9 cellular contexts compared by ENCODE assay signal in genomic region chr21:26965567-26966359, GRCh38. TPM values are rescaled to one million over a fixed set of nuclear protein-coding genes. Genes with fewer than 3 reads are reported as not detected.
DNase-seq lines count a peak whose midpoint lies in the region; ATAC-seq, FAIRE-seq and TF ChIP-seq lines count a peak whose summit lies in the region.
"Had no signal": no experiment of that assay in that cellular context is flagged by ENCODE, and none has a peak within 500 bp of the region (broad histone marks: within the 10 kb centered on the region; RNA-seq: fewer than 3 reads in every experiment).

No MANE protein-coding gene starts in this region.

- H3K4me3 ChIP-seq in bronchial epithelial cell (ENCODE audit: low read depth, low read length) (peak overlapping the region; percentile 37), suprapubic skin (peak overlapping the region; percentile 56)

- H3K36me3 ChIP-seq in bronchial epithelial cell (ENCODE audit: control insufficient read depth, insufficient read depth, low read length) (no peaks in the 10 kb centered on the region), suprapubic skin (no peaks in the 10 kb centered on the region)

- TF ChIP-seq POLR2A in suprapubic skin (IDR thresholded peaks at IDR 0.05) (no peak), erythroblast (IDR thresholded peaks at IDR 0.05; ENCODE audit: low read length) (no peak)

- peak; percentile 45 for TF ChIP-seq CTCF in bronchial epithelial cell (IDR thresholded peaks at IDR 0.05; ENCODE audit: insufficient read depth, low read length, severe bottlenecking)
- peak in 1 of 2 donors; percentile 19 for TF ChIP-seq CTCF in suprapubic skin (IDR thresholded peaks at IDR 0.05)

- H3K27me3 ChIP-seq in bronchial epithelial cell (ENCODE audit: control insufficient read depth, insufficient read depth, low read length) (peaks cover 12% of the 10 kb centered on the region), suprapubic skin (peaks cover 37% of the 10 kb centered on the region)

- 6% methylated on average over 27 of the region's 90 CpGs for WGBS in suprapubic skin

- H3K27ac ChIP-seq in suprapubic skin, result peak overlapping the region; percentile 86
- H3K27ac ChIP-seq: 22Rv1 had no signal

- no peak for FAIRE-seq in bronchial epithelial cell (lab: Jason Lieb, UNC)

- no peaks in the 10 kb centered on the region for H3K9me3 ChIP-seq in suprapubic skin

- ATAC-seq in GM19035 (IDR thresholded peaks at IDR 0.05; ENCODE audit: unreplicated experiment), result no peak

- H3K4me1 ChIP-seq in suprapubic skin, result peaks cover 28% of the 10 kb centered on the region

- DNase-seq in DMS 273 (lab: John Stamatoyannopoulos, UW; ENCODE audit: unreplicated experiment) (peak; percentile 26), DMS 273 treated with DMSO at 0.1 percent for 48 hours (lab: John Stamatoyannopoulos, UW) (no peak), bronchial epithelial cell (ENCODE audit: low read depth) (no peak), left kidney (ENCODE audit: low read depth, low spot score) (peak; percentile 94), suprapubic skin (ENCODE audit: low spot score in 2 of 2) (peak; percentile 65 to 81), erythroblast (lab: John Stamatoyannopoulos, UW) (no peak)
- no peak for DNase-seq in activated naive CD4-positive, alpha-beta T cell treated with anti-CD3 and anti-CD28 coated beads, Interleukin-2, amount 50 U/mL, for 16 hours

- TF ChIP-seq EP300 in suprapubic skin (IDR thresholded peaks at IDR 0.05), result no peak

RNA-seq across cellular contexts. Expression of gene ADAMTS5, which starts 1.1 kb away (rescaled TPM):
- total RNA-seq in bronchial epithelial cell (0.26 TPM in 1 of 2 replicates, not detected in the other), suprapubic skin (10 to 100 TPM in 1 of 4 donors, 1 to 10 TPM in 3; 1.8 to 15.0 (median 5.0) TPM)

Comparison
In these comparisons a context has a peak if more than half of its experiments do, and no peak if none do; other contexts are left out.
1. DNase-seq: peak in DMS 273 (single experiment), left kidney (single experiment) and suprapubic skin (2 of 2); none in DMS 273 treated with DMSO at 0.1 percent for 48 hours (single experiment), bronchial epithelial cell (single experiment), activated naive CD4-positive, alpha-beta T cell treated with anti-CD3 and anti-CD28 coated beads, Interleukin-2, amount 50 U/mL, for 16 hours (single experiment) and erythroblast (0 of 2).